8 cellular contexts compared by ENCODE assay signal in the genomic region with DNA sequence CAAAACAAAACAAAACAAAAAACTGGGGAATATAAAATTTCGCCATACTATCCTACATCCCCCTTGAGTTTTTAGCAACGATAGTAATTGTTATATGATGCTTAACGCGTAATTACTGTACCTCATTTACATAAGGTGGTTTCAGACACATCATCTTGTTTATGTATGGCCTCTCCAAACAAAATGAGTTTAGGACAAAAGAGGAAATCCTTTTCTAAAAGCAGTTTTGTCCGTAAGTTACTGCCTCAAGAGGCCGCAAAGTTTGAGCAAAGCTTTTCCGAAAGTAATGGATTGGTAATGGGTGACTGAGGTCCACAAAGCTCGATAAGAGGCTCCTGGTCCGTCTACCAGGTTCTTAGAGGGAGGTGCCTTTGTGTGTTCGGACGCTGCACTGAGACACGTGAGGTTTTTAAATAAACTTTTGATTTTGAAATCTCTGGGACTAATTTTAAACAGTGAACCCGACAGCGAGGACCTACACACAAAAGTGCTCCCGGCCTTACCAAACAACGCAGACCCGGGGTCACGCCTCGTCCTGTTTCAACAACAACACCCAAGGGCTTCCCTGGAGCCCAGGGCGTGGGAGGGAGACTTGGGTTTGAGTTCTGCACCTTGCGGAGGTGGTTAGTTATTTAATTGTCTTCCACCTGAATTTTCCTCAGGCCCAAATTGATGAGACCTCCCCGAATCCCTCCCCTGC. TPM values are rescaled to one million over a fixed set of nuclear protein-coding genes. Genes with fewer than 3 reads are reported as not detected.
DNase-seq lines count a peak whose midpoint lies in the region; ATAC-seq, FAIRE-seq and TF ChIP-seq lines count a peak whose summit lies in the region.

No MANE protein-coding gene starts in this region.

- H3K27me3 Mint-ChIP-seq in T-helper 1 cell treated with Interleukin-12 subunit alpha and Interleukin-12 subunit beta and Interleukin-4 antibody, amounts not matched to agents 30 μg/mL and 1 μg/mL, for 36 hours (ENCODE audit: low read depth), result no peaks in the 10 kb centered on the region
- no peaks in the 10 kb centered on the region for H3K27me3 Mint-ChIP-seq in neural progenitor cell (ENCODE audit: insufficient read depth, low read depth)

- POLR2A ChIA-PET in endothelial cell of umbilical vein (lab: Charles Lee), result no interaction called here

- BruUV-seq in endothelial cell of umbilical vein (replicated peaks; lab: Mats Ljungman, UMichigan), result TSS peak; percentile 48

- no peak for TF ChIP-seq CTCF in OCI-LY3 (IDR thresholded peaks at IDR 0.05; ENCODE audit: low read depth, low read length)
- no peak for TF ChIP-seq CTCF in endothelial cell of umbilical vein (IDR thresholded peaks at IDR 0.05; ENCODE audit: extremely low read depth in 1 of 2, insufficient read depth in 1 of 2, low read depth in 1 of 2, low read length in 2 of 2)
- TF ChIP-seq CTCF in neural progenitor cell (IDR thresholded peaks at IDR 0.05), result no peak

- no peak for TF ChIP-seq POLR2A in endothelial cell of umbilical vein (IDR thresholded peaks at IDR 0.05; ENCODE audit: low read depth, low read length)

- H2AFZ ChIP-seq in OCI-LY3 (ENCODE audit: low read depth, low read length) (peak overlapping the region; percentile 85), endothelial cell of umbilical vein (ENCODE audit: low read depth, low read length) (peak overlapping the region; percentile 94), neural progenitor cell (replicated peaks) (no peak overlapping the region)

- peaks cover 45% of the 10 kb centered on the region for H3K79me2 ChIP-seq in OCI-LY3 (ENCODE audit: low read length)
- peaks cover 25% of the 10 kb centered on the region for H3K79me2 ChIP-seq in endothelial cell of umbilical vein (ENCODE audit: control insufficient read depth, insufficient read depth, low read length)
- H3K79me2 ChIP-seq in neural progenitor cell (ENCODE audit: low read depth), result peaks cover 39% of the 10 kb centered on the region

- no peaks in the 10 kb centered on the region for H3K9me3 ChIP-seq in OCI-LY3 (ENCODE audit: insufficient read depth, low read length)
- no peaks in the 10 kb centered on the region for H3K9me3 ChIP-seq in endothelial cell of umbilical vein (replicated peaks; ENCODE audit: control insufficient read depth, insufficient read depth, low read length)
- no peaks in the 10 kb centered on the region for H3K9me3 ChIP-seq in neural progenitor cell (ENCODE audit: low read depth)

- H3K9me1 ChIP-seq in endothelial cell of umbilical vein (replicated peaks; ENCODE audit: control insufficient read depth, extremely low read depth, insufficient read depth, low read length), result no peaks in the 10 kb centered on the region

- H3K27me3 ChIP-seq in OCI-LY3 (ENCODE audit: low read depth, low read length) (no peaks in the 10 kb centered on the region), endothelial cell of umbilical vein (ENCODE audit: control insufficient read depth in 2 of 2, insufficient read depth in 2 of 2, low read length in 2 of 2) (no peaks in the 10 kb centered on the region), neural progenitor cell (no peaks in the 10 kb centered on the region)

- DNase-seq in T-helper 1 cell (no peak), endothelial cell of umbilical vein (ENCODE audit: low read depth, low spot score) (no peak), neural progenitor cell (ENCODE audit: low spot score) (no peak), NCI-H2171 (lab: John Stamatoyannopoulos, UW) (no peak), COR-L47 (lab: John Stamatoyannopoulos, UW) (no peak)

- H3K4me3 Mint-ChIP-seq in T-helper 1 cell treated with Interleukin-12 subunit alpha and Interleukin-12 subunit beta and Interleukin-4 antibody, amounts not matched to agents 30 μg/mL and 1 μg/mL, for 36 hours, result peak overlapping the region; percentile 83
- H3K4me3 Mint-ChIP-seq in neural progenitor cell, result peak overlapping the region; percentile 82

- H3K4me1 Mint-ChIP-seq in T-helper 1 cell treated with Interleukin-12 subunit alpha and Interleukin-12 subunit beta and Interleukin-4 antibody, amounts not matched to agents 30 μg/mL and 1 μg/mL, for 36 hours (ENCODE audit: low read depth), result peaks cover 17% of the 10 kb centered on the region
- H3K4me1 Mint-ChIP-seq in neural progenitor cell, result peaks cover 17% of the 10 kb centered on the region

- peaks cover 3% of the 10 kb centered on the region for H3K36me3 Mint-ChIP-seq in T-helper 1 cell treated with Interleukin-12 subunit alpha and Interleukin-12 subunit beta and Interleukin-4 antibody, amounts not matched to agents 30 μg/mL and 1 μg/mL, for 36 hours (ENCODE audit: low read depth)
- peaks cover 3% of the 10 kb centered on the region for H3K36me3 Mint-ChIP-seq in neural progenitor cell

- H3K27ac Mint-ChIP-seq in T-helper 1 cell treated with Interleukin-12 subunit alpha and Interleukin-12 subunit beta and Interleukin-4 antibody, amounts not matched to agents 30 μg/mL and 1 μg/mL, for 36 hours, result peak overlapping the region; percentile 81
- H3K27ac Mint-ChIP-seq in neural progenitor cell, result no peak overlapping the region

- peak overlapping the region; percentile 32 for H3K27ac ChIP-seq in OCI-LY3 (ENCODE audit: low read length)
- H3K27ac ChIP-seq in endothelial cell of umbilical vein (ENCODE audit: insufficient read depth, low read depth, low read length), result no peak overlapping the region
- no peak overlapping the region for H3K27ac ChIP-seq in neural progenitor cell

- intact Hi-C loops in endothelial cell of umbilical vein (cut with micrococcal nuclease), result loop anchor here (2.0 kb wide), 1 partner anchor 312 kb away; no protein-coding TSS in a partner anchor

- CTCF ChIA-PET in endothelial cell of umbilical vein (lab: Charles Lee), result interaction anchor here (1.2 to 2.3 kb wide), 4 partner anchors 19 to 315 kb away, joined by 6 to 8 read pairs (median 7); no protein-coding TSS in a partner anchor

- H3K9ac ChIP-seq in OCI-LY3 (ENCODE audit: low read length) (peak overlapping the region; percentile 65), endothelial cell of umbilical vein (replicated peaks; ENCODE audit: extremely low read depth, insufficient read depth, low read length) (peak overlapping the region; percentile 87), neural progenitor cell (no peak overlapping the region)

- dilution Hi-C loops in endothelial cell of umbilical vein (cut with MboI; ENCODE audit: extremely low pct_ligation_motif_present, low sequenced_read_pairs), result no loop called here

- FAIRE-seq in endothelial cell of umbilical vein (lab: Jason Lieb, UNC), result no peak

- H3K4me2 ChIP-seq in OCI-LY3 (ENCODE audit: low read length) (peak overlapping the region; percentile 97), endothelial cell of umbilical vein (ENCODE audit: insufficient read depth, low read length) (peak overlapping the region; percentile 78), neural progenitor cell (peak overlapping the region; percentile 80)

- H4K20me1 ChIP-seq in OCI-LY3 (ENCODE audit: insufficient read depth, low read length) (peaks cover 7% of the 10 kb centered on the region), endothelial cell of umbilical vein (replicated peaks; ENCODE audit: control insufficient read depth, extremely low read depth, insufficient read depth, low read length) (no peaks in the 10 kb centered on the region), neural progenitor cell (ENCODE audit: low read depth) (peaks cover 3% of the 10 kb centered on the region)

- no peaks in the 10 kb centered on the region for H3K9me3 Mint-ChIP-seq in T-helper 1 cell treated with Interleukin-12 subunit alpha and Interleukin-12 subunit beta and Interleukin-4 antibody, amounts not matched to agents 30 μg/mL and 1 μg/mL, for 36 hours
- H3K9me3 Mint-ChIP-seq in neural progenitor cell, result no peaks in the 10 kb centered on the region

- H3K4me1 ChIP-seq in OCI-LY3 (ENCODE audit: low read length) (peaks cover 23% of the 10 kb centered on the region), endothelial cell of umbilical vein (ENCODE audit: control insufficient read depth, extremely low read depth, insufficient read depth, low read length) (peaks cover 17% of the 10 kb centered on the region), neural progenitor cell (peaks cover 28% of the 10 kb centered on the region)

- H3K4me3 ChIP-seq in OCI-LY3 (ENCODE audit: low read length) (peak overlapping the region; percentile 79), endothelial cell of umbilical vein (replicated peaks in 1 of 3; ENCODE audit: insufficient read depth in 1 of 3, low read depth in 1 of 3, low read length in 3 of 3) (peak overlapping the region; percentile 30 to 95 (median 77)), neural progenitor cell (peak overlapping the region; percentile 53)

- no peak for ATAC-seq in HG02623 (IDR thresholded peaks at IDR 0.05; ENCODE audit: unreplicated experiment)

- H3K36me3 ChIP-seq in OCI-LY3 (replicated peaks; ENCODE audit: low read depth, low read length) (no peaks in the 10 kb centered on the region), endothelial cell of umbilical vein (ENCODE audit: control insufficient read depth in 2 of 2, extremely low read depth in 1 of 2, insufficient read depth in 2 of 2, low read length in 2 of 2) (no peaks in the 10 kb centered on the region), neural progenitor cell (no peaks in the 10 kb centered on the region)

- H3F3A ChIP-seq in neural progenitor cell (ENCODE audit: low read depth), result peaks cover 17% of the 10 kb centered on the region

TF ChIP-seq in endothelial cell of umbilical vein, 7 proteins besides CTCF, POLR2A, EP300 and RAD21 (continues in another document):
- TF ChIP-seq POLR2AphosphoS5 (IDR thresholded peaks at IDR 0.05; ENCODE audit: insufficient read depth, low read depth, low read length), result no peak

RNA-seq across cellular contexts. Expression of a gene that starts 0.5 kb away (rescaled TPM):
- total RNA-seq in endothelial cell of umbilical vein, result 3.7 and 4.1 TPM in 2 replicates
- 3.2 and 3.5 TPM in 2 replicates for polyA plus RNA-seq in endothelial cell of umbilical vein
- 1.6 and 1.9 TPM in 2 replicates for polyA plus RNA-seq in endothelial cell of umbilical vein (2011; cell fraction: cytosol; rRNA removed)
- 2.2 and 2.7 TPM in 2 replicates for polyA plus RNA-seq in endothelial cell of umbilical vein (2011; cell fraction: nucleus; rRNA removed)
- polyA plus RNA-seq in endothelial cell of umbilical vein (2012), result 2.2 and 3.1 TPM in 2 replicates
- 1.4 and 1.9 TPM in 2 replicates for polyA minus RNA-seq in endothelial cell of umbilical vein
- polyA minus RNA-seq in endothelial cell of umbilical vein (2011; cell fraction: cytosol; rRNA and poly(A)+ RNA removed), result 1.5 TPM
- 5.2 and 6.9 TPM in 2 replicates for polyA minus RNA-seq in endothelial cell of umbilical vein (2011; cell fraction: nucleus; rRNA and poly(A)+ RNA removed)
- total RNA-seq in neural progenitor cell (ENCODE audit: low replicate concordance), result 3.5 and 4.1 TPM in 2 replicates

RNA-seq across cellular contexts. Expression of a gene that starts 22.1 kb away (rescaled TPM):
- total RNA-seq in endothelial cell of umbilical vein (24.2 and 24.7 TPM in 2 replicates), neural progenitor cell (ENCODE audit: low replicate concordance) (11.1 and 17.2 TPM in 2 replicates)
- 4.9 and 5.6 TPM in 2 replicates for polyA plus RNA-seq in endothelial cell of umbilical vein
- 5.8 and 6.2 TPM in 2 replicates for polyA plus RNA-seq in endothelial cell of umbilical vein (2011; cell fraction: cytosol; rRNA removed)
- 12.1 and 12.6 TPM in 2 replicates for polyA plus RNA-seq in endothelial cell of umbilical vein (2011; cell fraction: nucleus; rRNA removed)
- polyA plus RNA-seq in endothelial cell of umbilical vein (2012), result 12.8 and 13.0 TPM in 2 replicates
- 7.5 and 9.6 TPM in 2 replicates for polyA minus RNA-seq in endothelial cell of umbilical vein
- polyA minus RNA-seq in endothelial cell of umbilical vein (2011; cell fraction: cytosol; rRNA and poly(A)+ RNA removed), result 8.2 TPM
- polyA minus RNA-seq in endothelial cell of umbilical vein (2011; cell fraction: nucleus; rRNA and poly(A)+ RNA removed), result 26.5 and 39.8 TPM in 2 replicates
